ENCODE assay signal across 8 cellular contexts in genomic region chr12:27969901-27970390, GRCh38. TPM values are rescaled to one million over a fixed set of nuclear protein-coding genes. Genes with fewer than 3 reads are reported as not detected.
DNase-seq lines count a peak whose midpoint lies in the region; ATAC-seq, FAIRE-seq and TF ChIP-seq lines count a peak whose summit lies in the region.

No MANE protein-coding gene starts in this region.

- in situ Hi-C loops in mammary epithelial cell (cut with MboI; ENCODE audit: low sequenced_read_pairs in 2 of 2): loop anchor here (5.0 kb wide), 3 partner anchors 52 to 207 kb away; no protein-coding TSS in a partner anchor

- peak overlapping the region; percentile 38 for H3K27ac Mint-ChIP-seq in Calu3 (ENCODE audit: unreplicated experiment)

- ATAC-seq in GM19455 (IDR thresholded peaks at IDR 0.05; ENCODE audit: unreplicated experiment) (peak; percentile 91), HG03469 (IDR thresholded peaks at IDR 0.05; ENCODE audit: unreplicated experiment) (peak; percentile 75)

- DNase-seq in Calu3: peak; percentile 78
- DNase-seq in SW 1271 (lab: John Stamatoyannopoulos, UW): peak; percentile 31 to 89
- DNase-seq in mammary epithelial cell: peak; percentile 95
- DNase-seq in keratinocyte (ENCODE audit: low read depth, low spot score): no peak
- DNase-seq in stimulated activated CD4-positive, alpha-beta T cell treated with anti-CD3 and anti-CD28 coated beads, Interleukin-15, amount 100 ng/mL, for 24 hours: peak; percentile 79
- no peak for DNase-seq in SHP77 treated with DMSO at 0.1 percent for 48 hours (lab: John Stamatoyannopoulos, UW)

- no peaks in the 10 kb centered on the region for H3K27me3 ChIP-seq in mammary epithelial cell (ENCODE audit: insufficient read depth, low read length)
- no peaks in the 10 kb centered on the region for H3K27me3 ChIP-seq in keratinocyte (ENCODE audit: control insufficient read depth, extremely low read depth, insufficient read depth, low read length)

- H3K4me1 ChIP-seq in mammary epithelial cell (ENCODE audit: insufficient read depth, low read length) (peaks cover 41% of the 10 kb centered on the region), keratinocyte (ENCODE audit: control insufficient read depth, extremely low read depth, insufficient read depth, low read length) (peaks cover 54% of the 10 kb centered on the region)

- H3K27ac ChIP-seq in mammary epithelial cell (ENCODE audit: insufficient read depth, low read depth, low read length): peak overlapping the region; percentile 100
- H3K27ac ChIP-seq in keratinocyte (ENCODE audit: control insufficient read depth, insufficient read depth, low read length): peak overlapping the region; percentile 99

- H4K20me1 ChIP-seq in mammary epithelial cell (ENCODE audit: insufficient read depth, low read length) (no peaks in the 10 kb centered on the region), keratinocyte (ENCODE audit: control insufficient read depth, extremely low read depth, insufficient read depth, low read length) (peaks cover 4% of the 10 kb centered on the region)

- H3K9ac ChIP-seq in mammary epithelial cell (ENCODE audit: insufficient read depth, low read length) (peak overlapping the region; percentile 100), keratinocyte (ENCODE audit: control insufficient read depth, extremely low read depth, insufficient read depth, low read length) (peak overlapping the region; percentile 96)

- BruUV-seq in Calu3 (replicated peaks; lab: Mats Ljungman, UMichigan) (no TSS peak), mammary epithelial cell (replicated peaks; lab: Mats Ljungman, UMichigan) (no TSS peak)

- WGBS in mammary epithelial cell (ENCODE audit: low coverage, missing lambda C conversion rate): 1% methylated on average over 6 of the region's 48 CpGs

- H3K4me2 ChIP-seq in mammary epithelial cell (ENCODE audit: insufficient read depth, low read depth, low read length): peak overlapping the region; percentile 92
- H3K4me2 ChIP-seq in keratinocyte (ENCODE audit: control insufficient read depth, extremely low read depth, insufficient read depth, low read depth, low read length): peak overlapping the region; percentile 91

- no peaks in the 10 kb centered on the region for H3K9me3 ChIP-seq in mammary epithelial cell (replicated peaks; ENCODE audit: insufficient read depth, low read length)
- H3K9me3 ChIP-seq in keratinocyte (ENCODE audit: control insufficient read depth, low read depth, low read length): no peaks in the 10 kb centered on the region

- H3K79me2 ChIP-seq in mammary epithelial cell (ENCODE audit: insufficient read depth, low read length): peaks cover 62% of the 10 kb centered on the region
- H3K79me2 ChIP-seq in keratinocyte (ENCODE audit: control insufficient read depth, insufficient read depth, low read length): peaks cover 61% of the 10 kb centered on the region

- H3K36me3 Mint-ChIP-seq in Calu3 (ENCODE audit: insufficient read depth, unreplicated experiment): peaks cover 13% of the 10 kb centered on the region

- no peaks in the 10 kb centered on the region for H3K9me1 ChIP-seq in keratinocyte (ENCODE audit: control insufficient read depth, extremely low read depth, insufficient read depth, low read length)

- H3K4me1 Mint-ChIP-seq in Calu3 (ENCODE audit: low read depth, unreplicated experiment): peaks cover 13% of the 10 kb centered on the region

- H3K27me3 Mint-ChIP-seq in Calu3 (ENCODE audit: unreplicated experiment): peaks cover 34% of the 10 kb centered on the region

- H3K36me3 ChIP-seq in mammary epithelial cell (ENCODE audit: insufficient read depth, low read length) (peaks cover 8% of the 10 kb centered on the region), keratinocyte (ENCODE audit: control insufficient read depth in 2 of 2, extremely low read depth in 1 of 2, insufficient read depth in 2 of 2, low read length in 2 of 2) (peaks cover 6 to 24% of the 10 kb centered on the region in 2 experiments)

- dilution Hi-C loops in mammary epithelial cell (cut with HindIII; ENCODE audit: low sequenced_read_pairs) (loop anchor here (5.0 to 10.0 kb wide), 4 partner anchors 85 to 912 kb away; no protein-coding TSS in a partner anchor), keratinocyte (cut with MboI; ENCODE audit: extremely low pct_ligation_motif_present, low sequenced_read_pairs) (no loop called here)

- H3K4me3 ChIP-seq in mammary epithelial cell (replicated peaks in 1 of 3; ENCODE audit: insufficient read depth in 1 of 3, low read depth in 2 of 3, low read length in 3 of 3) (peak overlapping the region; percentile 76 to 95 (median 91)), keratinocyte (ENCODE audit: control insufficient read depth in 2 of 3, extremely low read depth in 1 of 3, insufficient read depth in 2 of 3, low read depth in 1 of 3, low read length in 3 of 3) (peak overlapping the region; percentile 75 to 89 (median 82))

- no peaks in the 10 kb centered on the region for H3K9me3 Mint-ChIP-seq in Calu3 (ENCODE audit: low read depth, unreplicated experiment)

- no peak overlapping the region for H2AFZ ChIP-seq in mammary epithelial cell (ENCODE audit: low read depth, low read length)
- no peak overlapping the region for H2AFZ ChIP-seq in keratinocyte (ENCODE audit: control insufficient read depth, low read length)

- peak overlapping the region; percentile 74 for H3K4me3 Mint-ChIP-seq in Calu3 (ENCODE audit: low read depth, unreplicated experiment)

- FAIRE-seq in keratinocyte (lab: Jason Lieb, UNC): peak; percentile 23

- TF ChIP-seq CTCF in Calu3 (IDR thresholded peaks at IDR 0.05; ENCODE audit: unreplicated experiment) (no peak), mammary epithelial cell (conservative IDR thresholded peaks at IDR 0.05 in 1 of 2, IDR thresholded peaks at IDR 0.05 in 1 of 2; ENCODE audit: extremely low read depth in 1 of 2, insufficient read depth in 1 of 2, low read depth in 1 of 2, low read length in 2 of 2) (peak in 1 of 2 donors; percentile 53), keratinocyte (optimal IDR thresholded peaks at IDR 0.05 in 1 of 3, IDR thresholded peaks at IDR 0.05 in 1 of 3, conservative IDR thresholded peaks at IDR 0.05 in 1 of 3; ENCODE audit: extremely low read depth in 1 of 3, insufficient read depth in 2 of 3, low read length in 3 of 3) (peak; percentile 16 to 69 (median 42))

- CTCF ChIA-PET in Calu3 (lab: Charles Lee) (interaction anchor here (0.6 to 1.3 kb wide), 5 partner anchors 52 to 903 kb away, joined by 3 to 6 read pairs (median 4); no protein-coding TSS in a partner anchor), mammary epithelial cell (lab: Charles Lee; ENCODE audit: low non-redundant PET) (interaction anchor here (1.1 kb wide), 1 partner anchor 903 kb away, joined by 3 read pairs; no protein-coding TSS in a partner anchor)

- intact Hi-C loops in Calu3 (cut with micrococcal nuclease; ENCODE audit: unreplicated experiment) (loop anchor here (5.0 kb wide), 3 partner anchors 52 to 902 kb away; no protein-coding TSS in a partner anchor), mammary epithelial cell (cut with micrococcal nuclease) (loop anchor here (1.0 to 5.0 kb wide), 8 partner anchors 29 to 1027 kb away; partner anchors contain the start of gene CCDC91)

RNA-seq across cellular contexts. Expression of gene PTHLH, which starts 2.6 kb away (rescaled TPM):
- total RNA-seq in Calu3 (2022): 0.91 and 1.3 TPM in 2 replicates
- 100 to 1,000 TPM; 106 to 200 TPM for total RNA-seq in mammary epithelial cell
- polyA plus RNA-seq in mammary epithelial cell: 246 TPM
- 133 TPM for polyA minus RNA-seq in mammary epithelial cell
- polyA plus RNA-seq in keratinocyte: 775 to 851 TPM (median 827 TPM) in 3 replicates
- polyA plus RNA-seq in keratinocyte (2011; ENCODE audit: low read depth): 37.3 TPM
- polyA plus RNA-seq in keratinocyte (2011; cell fraction: cytosol; rRNA removed): 464 and 505 TPM in 2 replicates
- 2,708 and 2,894 TPM in 2 replicates for polyA plus RNA-seq in keratinocyte (2011; cell fraction: nucleus; rRNA removed)
- polyA plus RNA-seq in keratinocyte (2012; ENCODE audit: low replicate concordance): 51.1 and 594 TPM in 2 replicates
- 141 to 259 TPM (median 248 TPM) in 3 replicates for polyA minus RNA-seq in keratinocyte
- 312 TPM for polyA minus RNA-seq in keratinocyte (2011; cell fraction: cytosol; rRNA and poly(A)+ RNA removed)
- 652 and 892 TPM in 2 replicates for polyA minus RNA-seq in keratinocyte (2011; cell fraction: nucleus; rRNA and poly(A)+ RNA removed)

Comparison
In these comparisons a context has a peak if more than half of its experiments do, and no peak if none do; other contexts are left out.
1. DNase-seq: peak in Calu3 (single experiment), SW 1271 (2 of 2), mammary epithelial cell (single experiment) and stimulated activated CD4-positive, alpha-beta T cell treated with anti-CD3 and anti-CD28 coated beads, Interleukin-15, amount 100 ng/mL, for 24 hours (single experiment); none in keratinocyte (single experiment) and SHP77 treated with DMSO at 0.1 percent for 48 hours (single experiment).
2. RNA of gene PTHLH, which starts 2.6 kb away (total RNA-seq): 106 to 200 TPM in mammary epithelial cell; 0.91 to 1.3 TPM in Calu3; every median in the first group is over 10 times any median in the second.